Comparison of ENCODE assay signal across 34 cellular contexts in the genomic region with DNA sequence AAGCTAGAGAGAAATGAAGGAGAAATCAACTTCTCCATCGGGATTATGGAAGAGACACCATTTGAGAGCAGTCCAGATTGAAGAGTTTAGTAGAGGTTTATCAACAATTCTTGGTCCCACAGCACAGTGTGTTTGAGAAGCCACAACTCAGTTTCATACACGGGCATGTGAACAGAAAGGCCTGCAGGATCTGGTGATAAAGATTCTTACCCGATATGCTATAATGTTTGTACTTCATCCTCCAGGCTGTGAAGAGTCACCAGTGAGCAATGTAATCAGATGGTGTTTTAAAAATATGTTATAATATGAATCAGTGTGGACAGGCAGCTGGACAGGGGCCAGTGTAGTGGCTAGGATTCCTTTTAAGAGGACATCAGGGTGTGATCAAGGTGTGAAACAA. TPM values are rescaled to one million over a fixed set of nuclear protein-coding genes. Genes with fewer than 3 reads are reported as not detected.
DNase-seq lines count a peak whose midpoint lies in the region; ATAC-seq and TF ChIP-seq lines count a peak whose summit lies in the region.
"Had no signal": no experiment of that assay in that cellular context is flagged by ENCODE, and none has a peak within 500 bp of the region (broad histone marks: within the 10 kb centered on the region; RNA-seq: fewer than 3 reads in every experiment).

No MANE protein-coding gene starts in this region.

- H4K20me1 ChIP-seq in PC-9 (ENCODE audit: insufficient read depth) (no peaks in the 10 kb centered on the region), neural cell (ENCODE audit: insufficient read depth) (no peaks in the 10 kb centered on the region)

- no peaks in the 10 kb centered on the region for H3K9me2 ChIP-seq in PC-9 (ENCODE audit: insufficient read depth)
- no peaks in the 10 kb centered on the region for H3K9me2 ChIP-seq in neural cell (ENCODE audit: insufficient read depth, low read length)

- TF ChIP-seq EP300 in neural cell (conservative IDR thresholded peaks at IDR 0.05; ENCODE audit: poor library complexity, severe bottlenecking), result no peak

- H3K36me3 ChIP-seq in PC-9 (ENCODE audit: low read depth) (no peaks in the 10 kb centered on the region), neural cell (ENCODE audit: insufficient read depth, low read length) (no peaks in the 10 kb centered on the region), colonic mucosa (no peaks in the 10 kb centered on the region)
- H3K36me3 ChIP-seq: spleen had no signal

- no peaks in the 10 kb centered on the region for H3K79me2 ChIP-seq in PC-9 (ENCODE audit: low read depth)
- no peaks in the 10 kb centered on the region for H3K79me2 ChIP-seq in neural cell (replicated peaks; ENCODE audit: insufficient read depth, low read length)

- H3K4me3 ChIP-seq in PC-9 (no peak overlapping the region), choroid plexus epithelial cell (ENCODE audit: low read depth, low read length) (no peak overlapping the region), neural cell (ENCODE audit: low read length) (peak overlapping the region; percentile 58), colonic mucosa (no peak overlapping the region)
- H3K4me3 ChIP-seq: mucosa of descending colon, SK-N-MC, spleen had no signal

- POLR2A ChIA-PET in PC-9 (lab: Charles Lee; ENCODE audit: unreplicated experiment), result no interaction called here

- TF ChIP-seq CTCF in PC-9 (conservative IDR thresholded peaks at IDR 0.05), result no peak
- no peak for TF ChIP-seq CTCF in choroid plexus epithelial cell (conservative IDR thresholded peaks at IDR 0.05; ENCODE audit: low read depth, low read length)
- TF ChIP-seq CTCF in neural cell (IDR thresholded peaks at IDR 0.05; ENCODE audit: poor library complexity, severe bottlenecking), result no peak
- no peak for TF ChIP-seq CTCF in colonic mucosa (IDR thresholded peaks at IDR 0.05)

- H3K4me1 ChIP-seq in PC-9 (replicated peaks; ENCODE audit: insufficient read depth) (no peaks in the 10 kb centered on the region), colonic mucosa (no peaks in the 10 kb centered on the region)
- H3K4me1 ChIP-seq: spleen had no signal

- ATAC-seq in GM21619 (IDR thresholded peaks at IDR 0.05; ENCODE audit: unreplicated experiment), result no peak
- ATAC-seq: activated CD4-positive, CD25-positive, alpha-beta regulatory T cell treated with anti-CD3 and anti-CD28 coated beads, Interleukin-2, amount 50 U/mL, for 24 hours; mucosa of descending colon; natural killer cell treated with Interleukin-12 subunit alpha and Interleukin-12 subunit beta and Interleukin-15 and Interleukin-18, amount 100 ng/mL, for 72 hours had no signal

- CTCF ChIA-PET in PC-9 (lab: Charles Lee), result no interaction called here

- H3K4me2 ChIP-seq in PC-9 (no peak overlapping the region), neural cell (ENCODE audit: low read length) (peak overlapping the region; percentile 58)

- intact Hi-C loops in PC-9 (cut with micrococcal nuclease; ENCODE audit: unreplicated experiment), result no loop called here
- intact Hi-C loops in colonic mucosa (cut with DNase I), result no loop called here

- H3K9ac ChIP-seq in neural cell (ENCODE audit: low read length) (peak overlapping the region; percentile 77), colonic mucosa (ENCODE audit: low read depth in 2 of 2, low read length in 2 of 2) (no peak overlapping the region)

- no peaks in the 10 kb centered on the region for H3K9me3 ChIP-seq in PC-9 (ENCODE audit: insufficient read depth, low read depth)
- no peaks in the 10 kb centered on the region for H3K9me3 ChIP-seq in neural cell (ENCODE audit: low read length)
- no peaks in the 10 kb centered on the region for H3K9me3 ChIP-seq in colonic mucosa
- H3K9me3 ChIP-seq: mucosa of descending colon, spleen had no signal

- H3F3A ChIP-seq in PC-9 (ENCODE audit: insufficient read depth, low read depth), result no peaks in the 10 kb centered on the region
- peaks cover 18% of the 10 kb centered on the region for H3F3A ChIP-seq in neural cell (ENCODE audit: insufficient read depth, low read length, poor library complexity, severe bottlenecking)

- BruUV-seq in PC-9 (replicated peaks; lab: Mats Ljungman, UMichigan), result no TSS peak

- peaks cover 7% of the 10 kb centered on the region; the same call in 1 of the 2 replicates for H3K27me3 ChIP-seq in PC-9 (ENCODE audit: insufficient read depth, low read depth)
- H3K27me3 ChIP-seq in neural cell (ENCODE audit: insufficient read depth, low read depth, low read length), result no peaks in the 10 kb centered on the region
- no peaks in the 10 kb centered on the region for H3K27me3 ChIP-seq in colonic mucosa

- H3K27ac ChIP-seq in PC-9 (no peak overlapping the region), neural cell (ENCODE audit: low read length) (peak overlapping the region; percentile 99), colonic mucosa (no peak overlapping the region)
- H3K27ac ChIP-seq: SK-N-MC, spleen had no signal

- H2AFZ ChIP-seq in PC-9, result 0 out of 2 replicates have a peak overlapping the region, but pooled peaks have one; percentile 48
- H2AFZ ChIP-seq in neural cell (ENCODE audit: low read depth, low read length), result peak overlapping the region; percentile 58

- DNase-seq in AG08396 (ENCODE audit: low spot score), result peak; percentile 21
- DNase-seq in PC-9, result no peak
- DNase-seq in choroid plexus epithelial cell (ENCODE audit: low read depth), result peak; percentile 23
- DNase-seq in T-helper 9 cell, result no peak
- no peak for DNase-seq in HPDE6-E6E7 (ENCODE audit: extremely low spot score)
- DNase-seq in colonic mucosa, result no peak
- DNase-seq: activated CD4-positive, alpha-beta memory T cell treated with anti-CD3 and anti-CD28 coated beads for 36 hours; activated CD8-positive, alpha-beta memory T cell treated with anti-CD3 and anti-CD28 coated beads, Interleukin-2, amount 50 U/mL, for 4 hours; activated naive CD4-positive, alpha-beta T cell treated with anti-CD3 and anti-CD28 coated beads for 36 hours; AML-193; amygdala; CD4-positive, alpha-beta T cell; HFFc6; mucosa of descending colon; NCI-H1105 treated with DMSO at 0.1 percent for 48 hours; NCI-H1930; NCI-H69; retina; spleen; stimulated activated CD4-positive, alpha-beta T cell treated with anti-CD3 and anti-CD28 coated beads, Interleukin-2, amount 100 ng/mL, for 48 hours had no signal

- no peak for TF ChIP-seq RAD21 in neural cell (conservative IDR thresholded peaks at IDR 0.05)

TF ChIP-seq in neural cell, 6 proteins besides CTCF, POLR2A, EP300 and RAD21:
- TF ChIP-seq MXI1 (conservative IDR thresholded peaks at IDR 0.05; ENCODE audit: poor library complexity, severe bottlenecking) (no peak), SMC3 (conservative IDR thresholded peaks at IDR 0.05; ENCODE audit: poor library complexity) (no peak), EZH2 (IDR thresholded peaks at IDR 0.05; ENCODE audit: borderline replicate concordance, insufficient read depth, low read length, poor library complexity, severe bottlenecking) (no peak), POLR2AphosphoS5 (IDR thresholded peaks at IDR 0.05) (no peak), TAF1 (IDR thresholded peaks at IDR 0.05; ENCODE audit: low read depth) (no peak)
- TF ChIP-seq, protein P1, sequence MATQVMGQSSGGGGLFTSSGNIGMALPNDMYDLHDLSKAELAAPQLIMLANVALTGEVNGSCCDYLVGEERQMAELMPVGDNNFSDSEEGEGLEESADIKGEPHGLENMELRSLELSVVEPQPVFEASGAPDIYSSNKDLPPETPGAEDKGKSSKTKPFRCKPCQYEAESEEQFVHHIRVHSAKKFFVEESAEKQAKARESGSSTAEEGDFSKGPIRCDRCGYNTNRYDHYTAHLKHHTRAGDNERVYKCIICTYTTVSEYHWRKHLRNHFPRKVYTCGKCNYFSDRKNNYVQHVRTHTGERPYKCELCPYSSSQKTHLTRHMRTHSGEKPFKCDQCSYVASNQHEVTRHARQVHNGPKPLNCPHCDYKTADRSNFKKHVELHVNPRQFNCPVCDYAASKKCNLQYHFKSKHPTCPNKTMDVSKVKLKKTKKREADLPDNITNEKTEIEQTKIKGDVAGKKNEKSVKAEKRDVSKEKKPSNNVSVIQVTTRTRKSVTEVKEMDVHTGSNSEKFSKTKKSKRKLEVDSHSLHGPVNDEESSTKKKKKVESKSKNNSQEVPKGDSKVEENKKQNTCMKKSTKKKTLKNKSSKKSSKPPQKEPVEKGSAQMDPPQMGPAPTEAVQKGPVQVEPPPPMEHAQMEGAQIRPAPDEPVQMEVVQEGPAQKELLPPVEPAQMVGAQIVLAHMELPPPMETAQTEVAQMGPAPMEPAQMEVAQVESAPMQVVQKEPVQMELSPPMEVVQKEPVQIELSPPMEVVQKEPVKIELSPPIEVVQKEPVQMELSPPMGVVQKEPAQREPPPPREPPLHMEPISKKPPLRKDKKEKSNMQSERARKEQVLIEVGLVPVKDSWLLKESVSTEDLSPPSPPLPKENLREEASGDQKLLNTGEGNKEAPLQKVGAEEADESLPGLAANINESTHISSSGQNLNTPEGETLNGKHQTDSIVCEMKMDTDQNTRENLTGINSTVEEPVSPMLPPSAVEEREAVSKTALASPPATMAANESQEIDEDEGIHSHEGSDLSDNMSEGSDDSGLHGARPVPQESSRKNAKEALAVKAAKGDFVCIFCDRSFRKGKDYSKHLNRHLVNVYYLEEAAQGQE (IDR thresholded peaks at IDR 0.05; ENCODE audit: borderline replicate concordance), result no peak

RNA-seq across cellular contexts. Expression of gene VWA5A, which starts 29.7 kb away (rescaled TPM):
- 1.9 and 2.7 TPM in 2 replicates for total RNA-seq in PC-9 (2021)
- 82.2 and 87.3 TPM in 2 replicates for polyA plus RNA-seq in neural cell
- 98.2 and 102 TPM in 2 replicates for polyA minus RNA-seq in neural cell
- 10 to 100 TPM; 38.0 to 62.5 TPM for total RNA-seq in colonic mucosa

RNA-seq across cellular contexts. Expression of gene OR10G7, which starts 44.5 kb away (rescaled TPM):
- total RNA-seq in PC-9 (2021) (not detected in 2 replicates), colonic mucosa (not detected)
- polyA plus RNA-seq in neural cell, result not detected in 2 replicates
- not detected in 2 replicates for polyA minus RNA-seq in neural cell
- total RNA-seq: activated CD4-positive, alpha-beta memory T cell treated with anti-CD3 and anti-CD28 coated beads for 36 hours; activated naive CD4-positive, alpha-beta T cell treated with anti-CD3 and anti-CD28 coated beads for 36 hours; activated T-helper 1 cell treated with anti-CD3 and anti-CD28 coated beads, Interleukin-12 subunit alpha, Interleukin-12 subunit beta, Interleukin-2, Interleukin-4 antibody, amounts not matched to agents 30 ng/mL and 10 ng/mL and 1 ng/mL, durations not matched to agents 14 hours and 24 hours and 36 hours; cardiac septum; CD4-positive, alpha-beta T cell; Daoy; dermis microvascular lymphatic vessel endothelial cell; HFFc6; liver; mucosa of descending colon; natural killer cell treated with Interleukin-12 subunit alpha and Interleukin-12 subunit beta and Interleukin-15 and Interleukin-18, amount 100 ng/mL, for 72 hours; osteocyte; RPMI7951; spleen; subcutaneous adipose tissue; ureter had no signal
- polyA plus RNA-seq: liver, spleen had no signal

RNA-seq across cellular contexts. Expression of gene OR10G8, which starts 59.0 kb away (rescaled TPM):
- total RNA-seq in PC-9 (2021) (not detected in 2 replicates), colonic mucosa (under 1 TPM in 1 of 2 donors, not detected in 1; 0.32 TPM)
- not detected in 2 replicates for polyA plus RNA-seq in neural cell
- polyA minus RNA-seq in neural cell, result not detected in 2 replicates
- total RNA-seq: activated CD4-positive, alpha-beta memory T cell treated with anti-CD3 and anti-CD28 coated beads for 36 hours; activated naive CD4-positive, alpha-beta T cell treated with anti-CD3 and anti-CD28 coated beads for 36 hours; activated T-helper 1 cell treated with anti-CD3 and anti-CD28 coated beads, Interleukin-12 subunit alpha, Interleukin-12 subunit beta, Interleukin-2, Interleukin-4 antibody, amounts not matched to agents 30 ng/mL and 10 ng/mL and 1 ng/mL, durations not matched to agents 14 hours and 24 hours and 36 hours; cardiac septum; CD4-positive, alpha-beta T cell; Daoy; dermis microvascular lymphatic vessel endothelial cell; HFFc6; liver; natural killer cell treated with Interleukin-12 subunit alpha and Interleukin-12 subunit beta and Interleukin-15 and Interleukin-18, amount 100 ng/mL, for 72 hours; osteocyte; RPMI7951; spleen; subcutaneous adipose tissue; ureter had no signal
- polyA plus RNA-seq: liver, spleen had no signal

Comparison
In these comparisons a context has a peak if more than half of its experiments do, and no peak if none do; other contexts are left out.
1. DNase-seq: peak in AG08396 (single experiment) and choroid plexus epithelial cell (single experiment); none in PC-9 (0 of 2), T-helper 9 cell (single experiment), HPDE6-E6E7 (single experiment) and colonic mucosa (single experiment).
2. RNA of gene VWA5A, which starts 29.7 kb away (total RNA-seq): 38.0 to 62.5 TPM in colonic mucosa; 1.9 to 2.7 TPM in PC-9; every median in the first group is over 10 times any median in the second.